ENCODE assay signal across 27 cellular contexts in genomic region chr3:18405141-18405540, GRCh38. TPM values are rescaled to one million over a fixed set of nuclear protein-coding genes. Genes with fewer than 3 reads are reported as not detected.
DNase-seq lines count a peak whose midpoint lies in the region; ATAC-seq and TF ChIP-seq lines count a peak whose summit lies in the region.
"Had no signal": no experiment of that assay in that cellular context is flagged by ENCODE, and none has a peak within 500 bp of the region (broad histone marks: within the 10 kb centered on the region; RNA-seq: fewer than 3 reads in every experiment).

No MANE protein-coding gene starts in this region.

- H3K27ac ChIP-seq in CD4-positive, alpha-beta T cell (ENCODE audit: low read depth, low read length) = no peak overlapping the region
- H3K27ac ChIP-seq: KMS-11, PC-9, stomach, vagina had no signal

- ATAC-seq in CD4-positive, alpha-beta T cell (ENCODE audit: poor library complexity) = no peak
- peak; percentile 17 for ATAC-seq in activated CD8-positive, alpha-beta T cell treated with anti-CD3 and anti-CD28 coated beads for 36 hours
- ATAC-seq: HCT116, left lobe of liver, Right ventricle myocardium inferior had no signal

- no peak for DNase-seq in activated CD4-positive, alpha-beta T cell treated with anti-CD3 and anti-CD28 coated beads, Interleukin-2, amount 10 ng/mL, durations not matched to agents 24 days and 14 days
- DNase-seq in activated CD4-positive, alpha-beta T cell treated with anti-CD3 and anti-CD28 coated beads, Interleukin-2, amount 50 U/mL, for 4 hours = no peak
- DNase-seq in CD4-positive, alpha-beta T cell = no peak
- DNase-seq in activated CD8-positive, alpha-beta T cell treated with anti-CD3 and anti-CD28 coated beads for 36 hours = no peak
- DNase-seq in fibroblast of mammary gland (ENCODE audit: low read depth) (peak; percentile 25), NCI-H2029 treated with DMSO at 0.1 percent for 48 hours (lab: John Stamatoyannopoulos, UW) (no peak), T1000 (lab: John Stamatoyannopoulos, UW) (no peak), NCI-H69 (lab: John Stamatoyannopoulos, UW) (no peak)
- DNase-seq: activated CD4-positive, alpha-beta T cell treated with anti-CD3 and anti-CD28 coated beads, Interleukin-2, amount 50 U/mL, for 48 hours; aorta; effector CD8-positive, alpha-beta T cell; glutamatergic neuron; mesenchymal stem cell; NCI-H1417 treated with DMSO at 0.1 percent for 48 hours; NCI-H2081 treated with DMSO at 0.1 percent for 48 hours; NCI-H2227 treated with DMSO at 0.1 percent for 48 hours; NCI-H526; NK-92 treated with Interleukin-12 subunit alpha and Interleukin-12 subunit beta, amount 100 ng/mL, for 24 hours; PC-9; SK-N-SH; stimulated activated CD4-positive, alpha-beta T cell treated with anti-CD3 and anti-CD28 coated beads, Interleukin-1b, Interleukin-23, amount 100 ng/mL, for 48 hours; stomach had no signal

- H3K36me3 Mint-ChIP-seq in activated CD4-positive, alpha-beta T cell treated with anti-CD3 and anti-CD28 coated beads, Interleukin-2, amount 10 ng/mL, durations not matched to agents 24 days and 14 days (ENCODE audit: low read depth) = peaks cover 86% of the 10 kb centered on the region
- peaks cover 100% of the 10 kb centered on the region for H3K36me3 Mint-ChIP-seq in CD4-positive, alpha-beta T cell (ENCODE audit: low read depth)
- H3K36me3 Mint-ChIP-seq in activated CD8-positive, alpha-beta T cell treated with anti-CD3 and anti-CD28 coated beads for 36 hours (ENCODE audit: low read depth) = peaks cover 92% of the 10 kb centered on the region

- no peak overlapping the region for H3K4me3 ChIP-seq in fibroblast of mammary gland (ENCODE audit: control insufficient read depth, low read depth, low read length)
- H3K4me3 ChIP-seq: PC-9, stomach, vagina had no signal

- CTCF ChIA-PET in CD4-positive, alpha-beta T cell (lab: Charles Lee) = interaction anchor here (0.9 to 1.1 kb wide), 5 partner anchors 13 to 39 kb away, joined by 3 to 4 read pairs (median 3); no protein-coding TSS in a partner anchor
- CTCF ChIA-PET in activated CD8-positive, alpha-beta T cell treated with anti-CD3 and anti-CD28 coated beads for 36 hours (lab: Charles Lee) = interaction anchor here (0.6 to 1.3 kb wide), 3 partner anchors 9 to 270 kb away, joined by 3 to 5 read pairs (median 5); no protein-coding TSS in a partner anchor

- no peaks in the 10 kb centered on the region for H3K27me3 Mint-ChIP-seq in activated CD4-positive, alpha-beta T cell treated with anti-CD3 and anti-CD28 coated beads, Interleukin-2, amount 10 ng/mL, durations not matched to agents 24 days and 14 days
- no peaks in the 10 kb centered on the region for H3K27me3 Mint-ChIP-seq in CD4-positive, alpha-beta T cell
- no peaks in the 10 kb centered on the region for H3K27me3 Mint-ChIP-seq in activated CD8-positive, alpha-beta T cell treated with anti-CD3 and anti-CD28 coated beads for 36 hours

- H3K9me3 ChIP-seq in CD4-positive, alpha-beta T cell (ENCODE audit: control insufficient read depth, low read length) = no peaks in the 10 kb centered on the region
- H3K9me3 ChIP-seq: SK-N-SH, stomach, vagina had no signal

- H3K27me3 ChIP-seq in CD4-positive, alpha-beta T cell (ENCODE audit: control insufficient read depth, insufficient read depth, low read length) = no peaks in the 10 kb centered on the region
- H3K27me3 ChIP-seq: stomach, vagina had no signal

- POLR2A ChIA-PET in CD4-positive, alpha-beta T cell (lab: Charles Lee) = interaction anchor here (4.2 to 4.3 kb wide), 2 partner anchors 13 to 40 kb away, joined by 18 to 20 read pairs; no protein-coding TSS in a partner anchor
- POLR2A ChIA-PET in activated CD8-positive, alpha-beta T cell treated with anti-CD3 and anti-CD28 coated beads for 36 hours (lab: Charles Lee) = interaction anchor here (1.1 to 2.5 kb wide), 6 partner anchors 10 to 26 kb away, joined by 3 to 8 read pairs (median 5); partner anchors contain the start of gene SATB1

- H3K27ac Mint-ChIP-seq in activated CD4-positive, alpha-beta T cell treated with anti-CD3 and anti-CD28 coated beads, Interleukin-2, amount 10 ng/mL, durations not matched to agents 24 days and 14 days = peak overlapping the region; percentile 87
- H3K27ac Mint-ChIP-seq in CD4-positive, alpha-beta T cell = peak overlapping the region; percentile 82
- peak overlapping the region; percentile 87 for H3K27ac Mint-ChIP-seq in activated CD8-positive, alpha-beta T cell treated with anti-CD3 and anti-CD28 coated beads for 36 hours

- peaks cover 6% of the 10 kb centered on the region for H3K9me3 Mint-ChIP-seq in activated CD4-positive, alpha-beta T cell treated with anti-CD3 and anti-CD28 coated beads, Interleukin-2, amount 10 ng/mL, durations not matched to agents 24 days and 14 days
- H3K9me3 Mint-ChIP-seq in CD4-positive, alpha-beta T cell = no peaks in the 10 kb centered on the region
- H3K9me3 Mint-ChIP-seq in activated CD8-positive, alpha-beta T cell treated with anti-CD3 and anti-CD28 coated beads for 36 hours = no peaks in the 10 kb centered on the region

- TF ChIP-seq CTCF in CD4-positive, alpha-beta T cell (IDR thresholded peaks at IDR 0.05) = no peak
- TF ChIP-seq CTCF in activated CD8-positive, alpha-beta T cell treated with anti-CD3 and anti-CD28 coated beads for 36 hours (IDR thresholded peaks at IDR 0.05) = no peak
- TF ChIP-seq CTCF in fibroblast of mammary gland (conservative IDR thresholded peaks at IDR 0.05; ENCODE audit: control insufficient read depth, insufficient read depth, low read depth, low read length) = no peak

- H3K4me3 Mint-ChIP-seq in activated CD4-positive, alpha-beta T cell treated with anti-CD3 and anti-CD28 coated beads, Interleukin-2, amount 10 ng/mL, durations not matched to agents 24 days and 14 days = peak overlapping the region; percentile 60
- peak overlapping the region; percentile 59 for H3K4me3 Mint-ChIP-seq in CD4-positive, alpha-beta T cell
- H3K4me3 Mint-ChIP-seq in activated CD8-positive, alpha-beta T cell treated with anti-CD3 and anti-CD28 coated beads for 36 hours = peak overlapping the region; percentile 43

- intact Hi-C loops in activated CD4-positive, alpha-beta T cell treated with anti-CD3 and anti-CD28 coated beads, Interleukin-2, amount 10 ng/mL, durations not matched to agents 24 days and 14 days (cut with micrococcal nuclease) = loop anchor here (1.0 kb wide), 1 partner anchor 336 kb away; no protein-coding TSS in a partner anchor
- intact Hi-C loops in CD4-positive, alpha-beta T cell (cut with DNase I, micrococcal nuclease) = loop anchor here in 1 of 2 experiments (5.0 kb wide), 1 partner anchor 37 kb away; no protein-coding TSS in a partner anchor
- intact Hi-C loops in activated CD8-positive, alpha-beta T cell treated with anti-CD3 and anti-CD28 coated beads for 36 hours (cut with micrococcal nuclease) = no loop called here

- peaks cover 88% of the 10 kb centered on the region for H3K4me1 Mint-ChIP-seq in activated CD4-positive, alpha-beta T cell treated with anti-CD3 and anti-CD28 coated beads, Interleukin-2, amount 10 ng/mL, durations not matched to agents 24 days and 14 days
- H3K4me1 Mint-ChIP-seq in CD4-positive, alpha-beta T cell (ENCODE audit: low read depth) = peaks cover 100% of the 10 kb centered on the region
- peaks cover 95% of the 10 kb centered on the region for H3K4me1 Mint-ChIP-seq in activated CD8-positive, alpha-beta T cell treated with anti-CD3 and anti-CD28 coated beads for 36 hours (ENCODE audit: low read depth)

RNA-seq across cellular contexts. Expression of gene SATB1, which starts 20.0 kb away (rescaled TPM):
- 561 and 571 TPM in 2 replicates for total RNA-seq in activated CD4-positive, alpha-beta T cell treated with anti-CD3 and anti-CD28 coated beads, Interleukin-2, amount 10 ng/mL, durations not matched to agents 24 days and 14 days
- 100 to 1,000 TPM; 390 to 393 TPM for total RNA-seq in CD4-positive, alpha-beta T cell
- 100 to 1,000 TPM; 208 to 213 TPM for total RNA-seq in activated CD8-positive, alpha-beta T cell treated with anti-CD3 and anti-CD28 coated beads for 36 hours
